1 cellular context compared by ENCODE assay signal in genomic region chr17:81511800-81512559, GRCh38.
TF ChIP-seq lines count a peak whose summit lies in the region.

No MANE protein-coding gene starts in this region.

TF ChIP-seq in HepG2, 621 proteins besides CTCF, POLR2A, EP300 and RAD21 (continues in another document):
- TF ChIP-seq ZNF572 (CRISPR knock-in tag; IDR thresholded peaks at IDR 0.05) (no peak), ZNF230 (CRISPR knock-in tag; IDR thresholded peaks at IDR 0.05) (no peak), KLF13 (CRISPR knock-in tag; IDR thresholded peaks at IDR 0.05) (no peak), ZNF891 (CRISPR knock-in tag; IDR thresholded peaks at IDR 0.05) (no peak; the same call in 1 of the 2 replicates), PAWR (CRISPR knock-in tag; IDR thresholded peaks at IDR 0.05; ENCODE audit: borderline replicate concordance) (0 out of 2 replicates have a peak, but pooled peaks have one; percentile 32), ZBTB21 (CRISPR knock-in tag; IDR thresholded peaks at IDR 0.05) (no peak), ZNF574 (CRISPR knock-in tag; IDR thresholded peaks at IDR 0.05) (peak; percentile 54; the same call in 1 of the 2 replicates), TCF7L2 (IDR thresholded peaks at IDR 0.05; ENCODE audit: low read depth, low read length) (no peak), ZEB1 (IDR thresholded peaks at IDR 0.05; ENCODE audit: insufficient replicate concordance, low read depth) (no peak), KDM4B (CRISPR knock-in tag; IDR thresholded peaks at IDR 0.05) (no peak), ATF3 (CRISPR knock-in tag; IDR thresholded peaks at IDR 0.05) (no peak), ZNF496 (CRISPR knock-in tag; IDR thresholded peaks at IDR 0.05; ENCODE audit: insufficient replicate concordance) (no peak), FOXM1 (CRISPR knock-in tag; IDR thresholded peaks at IDR 0.05) (no peak), CBX1 (IDR thresholded peaks at IDR 0.05; ENCODE audit: low read depth) (no peak), PPARG (CRISPR knock-in tag; conservative IDR thresholded peaks at IDR 0.05) (no peak), SP140L (CRISPR knock-in tag; IDR thresholded peaks at IDR 0.05; ENCODE audit: borderline replicate concordance) (no peak), ZNF530 (CRISPR knock-in tag; IDR thresholded peaks at IDR 0.05; ENCODE audit: low read depth) (no peak), ZNF414 (CRISPR knock-in tag; IDR thresholded peaks at IDR 0.05) (peak; percentile 46; the same call in 1 of the 2 replicates), ZNF513 (CRISPR knock-in tag; conservative IDR thresholded peaks at IDR 0.05) (no peak), ARNT (IDR thresholded peaks at IDR 0.05) (no peak), LBX2 (CRISPR knock-in tag; IDR thresholded peaks at IDR 0.05; ENCODE audit: borderline replicate concordance) (peak; percentile 39; the same call in 1 of the 2 replicates), MEIS2 (CRISPR knock-in tag; IDR thresholded peaks at IDR 0.05) (no peak), MTA1 (CRISPR knock-in tag; IDR thresholded peaks at IDR 0.05; ENCODE audit: borderline replicate concordance) (0 out of 2 replicates have a peak, but pooled peaks have one; percentile 5), ZBTB34 (CRISPR knock-in tag; IDR thresholded peaks at IDR 0.05) (no peak), ZNF225 (CRISPR knock-in tag; IDR thresholded peaks at IDR 0.05) (no peak; the same call in none of the 2 replicates), AHDC1 (CRISPR knock-in tag; IDR thresholded peaks at IDR 0.05; ENCODE audit: borderline replicate concordance) (no peak), TRIM22 (IDR thresholded peaks at IDR 0.05) (no peak), HMG20B (CRISPR knock-in tag; conservative IDR thresholded peaks at IDR 0.05) (no peak), MEIS1 (CRISPR knock-in tag; IDR thresholded peaks at IDR 0.05; ENCODE audit: borderline replicate concordance) (no peak; the same call in 1 of the 2 replicates), HDAC1 (CRISPR knock-in tag; IDR thresholded peaks at IDR 0.05) (no peak), HOXD1 (CRISPR knock-in tag; IDR thresholded peaks at IDR 0.05) (no peak), GTF2F1 (IDR thresholded peaks at IDR 0.05; ENCODE audit: low read length) (no peak), ZFP82 (CRISPR knock-in tag; IDR thresholded peaks at IDR 0.05; ENCODE audit: borderline replicate concordance) (no peak), ZNF672 (CRISPR knock-in tag; IDR thresholded peaks at IDR 0.05) (0 out of 2 replicates have a peak, but pooled peaks have one; percentile 75), ZNF878 (CRISPR knock-in tag; IDR thresholded peaks at IDR 0.05) (0 out of 2 replicates have a peak, but pooled peaks have one; percentile 20), ZNF569 (CRISPR knock-in tag; IDR thresholded peaks at IDR 0.05; ENCODE audit: borderline replicate concordance) (no peak), ZSCAN20 (CRISPR knock-in tag; IDR thresholded peaks at IDR 0.05; ENCODE audit: borderline replicate concordance) (no peak), MIER2 (CRISPR knock-in tag; IDR thresholded peaks at IDR 0.05) (no peak), SP5 (CRISPR knock-in tag; IDR thresholded peaks at IDR 0.05; ENCODE audit: borderline replicate concordance, low read depth) (no peak), CCAR2 (optimal IDR thresholded peaks at IDR 0.05; ENCODE audit: low read depth, low read length) (no peak), U2AF1 (optimal IDR thresholded peaks at IDR 0.05; ENCODE audit: low read depth, low read length) (no peak), ZNF253 (CRISPR knock-in tag; IDR thresholded peaks at IDR 0.05; ENCODE audit: borderline replicate concordance) (no peak), NFKB2 (CRISPR knock-in tag; IDR thresholded peaks at IDR 0.05; ENCODE audit: borderline replicate concordance) (peak; percentile 57; the same call in 1 of the 2 replicates), PTBP1 (IDR thresholded peaks at IDR 0.05; ENCODE audit: low read depth, low read length, poor library complexity, severe bottlenecking) (peak; percentile 25), ZNF256 (CRISPR knock-in tag; conservative IDR thresholded peaks at IDR 0.05) (no peak), GATAD1 (CRISPR knock-in tag; IDR thresholded peaks at IDR 0.05) (no peak), ISX (CRISPR knock-in tag; conservative IDR thresholded peaks at IDR 0.05) (no peak), CERS6 (CRISPR knock-in tag; IDR thresholded peaks at IDR 0.05) (no peak), CCDC6 (CRISPR knock-in tag; IDR thresholded peaks at IDR 0.05) (no peak), ZMYM3 (CRISPR knock-in tag; IDR thresholded peaks at IDR 0.05) (no peak), PHF21A (CRISPR knock-in tag; IDR thresholded peaks at IDR 0.05) (no peak), MTERF4 (CRISPR knock-in tag; IDR thresholded peaks at IDR 0.05) (no peak), YEATS2 (CRISPR knock-in tag; IDR thresholded peaks at IDR 0.05; ENCODE audit: borderline replicate concordance) (no peak), PAX8 (CRISPR knock-in tag; IDR thresholded peaks at IDR 0.05; ENCODE audit: borderline replicate concordance) (no peak), ASH2L (IDR thresholded peaks at IDR 0.05; ENCODE audit: insufficient read length, low read depth, low read length) (peak; percentile 63), NFIB (CRISPR knock-in tag; IDR thresholded peaks at IDR 0.05; ENCODE audit: borderline replicate concordance) (peak; percentile 87; the same call in 1 of the 2 replicates), JDP2 (CRISPR knock-in tag; IDR thresholded peaks at IDR 0.05; ENCODE audit: borderline replicate concordance) (no peak)
